In genomic region chr6:26017567-26017966, GRCh38 we compare ENCODE assay signal across 8 cellular contexts. TPM values are rescaled to one million over a fixed set of nuclear protein-coding genes. Genes with fewer than 3 reads are reported as not detected.
DNase-seq lines count a peak whose midpoint lies in the region; FAIRE-seq and TF ChIP-seq lines count a peak whose summit lies in the region.

No MANE protein-coding gene starts in this region.

- H3K9ac ChIP-seq in mammary epithelial cell (ENCODE audit: insufficient read depth, low read length) (peak overlapping the region; percentile 49), keratinocyte (ENCODE audit: control insufficient read depth, extremely low read depth, insufficient read depth, low read length) (peak overlapping the region; percentile 72)

- intact Hi-C loops in mammary epithelial cell (cut with micrococcal nuclease), result no loop called here

- in situ Hi-C loops in mammary epithelial cell (cut with MboI; ENCODE audit: low sequenced_read_pairs in 2 of 2), result no loop called here

- no peaks in the 10 kb centered on the region for H3K9me1 ChIP-seq in keratinocyte (ENCODE audit: control insufficient read depth, extremely low read depth, insufficient read depth, low read length)

- H3K4me1 ChIP-seq in mammary epithelial cell (ENCODE audit: insufficient read depth, low read length) (peaks cover 33% of the 10 kb centered on the region), keratinocyte (ENCODE audit: control insufficient read depth, extremely low read depth, insufficient read depth, low read length) (peaks cover 31% of the 10 kb centered on the region)

- H3K4me2 ChIP-seq in mammary epithelial cell (ENCODE audit: insufficient read depth, low read depth, low read length) (peak overlapping the region; percentile 91), keratinocyte (ENCODE audit: control insufficient read depth, extremely low read depth, insufficient read depth, low read depth, low read length) (peak overlapping the region; percentile 95)

- no peaks in the 10 kb centered on the region for H4K20me1 ChIP-seq in mammary epithelial cell (ENCODE audit: insufficient read depth, low read length)
- H4K20me1 ChIP-seq in keratinocyte (ENCODE audit: control insufficient read depth, extremely low read depth, insufficient read depth, low read length), result no peaks in the 10 kb centered on the region

- BruUV-seq in mammary epithelial cell (replicated peaks; lab: Mats Ljungman, UMichigan), result no TSS peak

- H3K27me3 ChIP-seq in mammary epithelial cell (ENCODE audit: insufficient read depth, low read length) (no peaks in the 10 kb centered on the region), keratinocyte (ENCODE audit: control insufficient read depth, extremely low read depth, insufficient read depth, low read length) (no peaks in the 10 kb centered on the region)

- dilution Hi-C loops in mammary epithelial cell (cut with HindIII; ENCODE audit: low sequenced_read_pairs) (no loop called here), keratinocyte (cut with MboI; ENCODE audit: extremely low pct_ligation_motif_present, low sequenced_read_pairs) (no loop called here)

- CTCF ChIA-PET in mammary epithelial cell (lab: Charles Lee; ENCODE audit: low non-redundant PET), result interaction anchor here (0.6 to 1.2 kb wide), 8 partner anchors 9 to 660 kb away, joined by 3 to 8 read pairs (median 4); no protein-coding TSS in a partner anchor

- peak; percentile 50 to 53 for TF ChIP-seq CTCF in mammary epithelial cell (conservative IDR thresholded peaks at IDR 0.05 in 1 of 2, IDR thresholded peaks at IDR 0.05 in 1 of 2; ENCODE audit: extremely low read depth in 1 of 2, insufficient read depth in 1 of 2, low read depth in 1 of 2, low read length in 2 of 2)
- peak; percentile 32 to 71 (median 52) for TF ChIP-seq CTCF in keratinocyte (optimal IDR thresholded peaks at IDR 0.05 in 1 of 3, IDR thresholded peaks at IDR 0.05 in 1 of 3, conservative IDR thresholded peaks at IDR 0.05 in 1 of 3; ENCODE audit: extremely low read depth in 1 of 3, insufficient read depth in 2 of 3, low read length in 3 of 3)

- no peaks in the 10 kb centered on the region for H3K9me3 ChIP-seq in mammary epithelial cell (replicated peaks; ENCODE audit: insufficient read depth, low read length)
- H3K9me3 ChIP-seq in keratinocyte (ENCODE audit: control insufficient read depth, low read depth, low read length), result no peaks in the 10 kb centered on the region

- H3K27ac ChIP-seq in mammary epithelial cell (ENCODE audit: insufficient read depth, low read depth, low read length) (peak overlapping the region; percentile 72), keratinocyte (ENCODE audit: control insufficient read depth, insufficient read depth, low read length) (peak overlapping the region; percentile 82)

- peak overlapping the region; percentile 34 to 48 (median 43) for H3K4me3 ChIP-seq in mammary epithelial cell (replicated peaks in 1 of 3; ENCODE audit: insufficient read depth in 1 of 3, low read depth in 2 of 3, low read length in 3 of 3)
- peak overlapping the region; percentile 32 to 71 (median 61) for H3K4me3 ChIP-seq in keratinocyte (ENCODE audit: control insufficient read depth in 2 of 3, extremely low read depth in 1 of 3, insufficient read depth in 2 of 3, low read depth in 1 of 3, low read length in 3 of 3)

- H3K79me2 ChIP-seq in mammary epithelial cell (ENCODE audit: insufficient read depth, low read length) (no peaks in the 10 kb centered on the region), keratinocyte (ENCODE audit: control insufficient read depth, insufficient read depth, low read length) (no peaks in the 10 kb centered on the region)

- H2AFZ ChIP-seq in mammary epithelial cell (ENCODE audit: low read depth, low read length) (peak overlapping the region; percentile 78), keratinocyte (ENCODE audit: control insufficient read depth, low read length) (peak overlapping the region; percentile 88)

- WGBS in mammary epithelial cell (ENCODE audit: low coverage, missing lambda C conversion rate), result 3% methylated on average over 5 of the region's 21 CpGs

- H3K36me3 ChIP-seq in mammary epithelial cell (ENCODE audit: insufficient read depth, low read length), result no peaks in the 10 kb centered on the region
- H3K36me3 ChIP-seq in keratinocyte (ENCODE audit: control insufficient read depth in 2 of 2, extremely low read depth in 1 of 2, insufficient read depth in 2 of 2, low read length in 2 of 2), result no peaks in the 10 kb centered on the region

- DNase-seq in ELR (ENCODE audit: low read depth) (peak; percentile 95), mammary epithelial cell (peak; percentile 90), keratinocyte (ENCODE audit: low read depth, low spot score) (no peak), NCI-H2081 (lab: John Stamatoyannopoulos, UW) (no peak), DMS 273 treated with DMSO at 0.1 percent for 48 hours (lab: John Stamatoyannopoulos, UW) (no peak), NCI-H187 treated with DMSO at 0.1 percent for 48 hours (lab: John Stamatoyannopoulos, UW) (no peak)
- DNase-seq in activated CD4-positive, CD25-positive, alpha-beta regulatory T cell treated with anti-CD3 and anti-CD28 coated beads, Interleukin-2, amount 50 U/mL, for 16 hours (ENCODE audit: low read depth, low spot score), result peak; percentile 57
- DNase-seq in stimulated activated CD4-positive, alpha-beta T cell treated with anti-CD3 and anti-CD28 coated beads, Interleukin-2, amount 100 ng/mL, for 24 hours, result peak; percentile 83 to 86

- no peak for FAIRE-seq in keratinocyte (lab: Jason Lieb, UNC)

RNA-seq across cellular contexts. Expression of gene TRIM38, which starts 55.0 kb away (rescaled TPM):
- 1 to 10 TPM; 6.8 to 7.6 TPM for total RNA-seq in mammary epithelial cell
- polyA plus RNA-seq in mammary epithelial cell (3.4 TPM), keratinocyte (5.2 to 7.8 TPM (median 6.7 TPM) in 3 replicates)
- polyA minus RNA-seq in mammary epithelial cell (8.6 TPM), keratinocyte (3.8 to 9.1 TPM (median 6.3 TPM) in 3 replicates)
- polyA plus RNA-seq in keratinocyte (2011; ENCODE audit: low read depth), result 5.2 TPM
- polyA plus RNA-seq in keratinocyte (2011; cell fraction: cytosol; rRNA removed), result 3.4 and 5.3 TPM in 2 replicates
- polyA plus RNA-seq in keratinocyte (2011; cell fraction: nucleus; rRNA removed), result 11.9 and 12.5 TPM in 2 replicates
- 4.8 and 5.0 TPM in 2 replicates for polyA plus RNA-seq in keratinocyte (2012; ENCODE audit: low replicate concordance)
- polyA minus RNA-seq in keratinocyte (2011; cell fraction: cytosol; rRNA and poly(A)+ RNA removed), result 4.0 TPM
- 4.7 and 8.9 TPM in 2 replicates for polyA minus RNA-seq in keratinocyte (2011; cell fraction: nucleus; rRNA and poly(A)+ RNA removed)

Comparison
In these comparisons a context has a peak if more than half of its experiments do, and no peak if none do; other contexts are left out.
1. DNase-seq: peak in ELR (single experiment), activated CD4-positive, CD25-positive, alpha-beta regulatory T cell treated with anti-CD3 and anti-CD28 coated beads, Interleukin-2, amount 50 U/mL, for 16 hours (single experiment), mammary epithelial cell (single experiment) and stimulated activated CD4-positive, alpha-beta T cell treated with anti-CD3 and anti-CD28 coated beads, Interleukin-2, amount 100 ng/mL, for 24 hours (2 of 2); none in keratinocyte (single experiment), NCI-H2081 (0 of 2), DMS 273 treated with DMSO at 0.1 percent for 48 hours (single experiment) and NCI-H187 treated with DMSO at 0.1 percent for 48 hours (single experiment).